Comparison of ENCODE assay signal across 8 cellular contexts in the genomic region with DNA sequence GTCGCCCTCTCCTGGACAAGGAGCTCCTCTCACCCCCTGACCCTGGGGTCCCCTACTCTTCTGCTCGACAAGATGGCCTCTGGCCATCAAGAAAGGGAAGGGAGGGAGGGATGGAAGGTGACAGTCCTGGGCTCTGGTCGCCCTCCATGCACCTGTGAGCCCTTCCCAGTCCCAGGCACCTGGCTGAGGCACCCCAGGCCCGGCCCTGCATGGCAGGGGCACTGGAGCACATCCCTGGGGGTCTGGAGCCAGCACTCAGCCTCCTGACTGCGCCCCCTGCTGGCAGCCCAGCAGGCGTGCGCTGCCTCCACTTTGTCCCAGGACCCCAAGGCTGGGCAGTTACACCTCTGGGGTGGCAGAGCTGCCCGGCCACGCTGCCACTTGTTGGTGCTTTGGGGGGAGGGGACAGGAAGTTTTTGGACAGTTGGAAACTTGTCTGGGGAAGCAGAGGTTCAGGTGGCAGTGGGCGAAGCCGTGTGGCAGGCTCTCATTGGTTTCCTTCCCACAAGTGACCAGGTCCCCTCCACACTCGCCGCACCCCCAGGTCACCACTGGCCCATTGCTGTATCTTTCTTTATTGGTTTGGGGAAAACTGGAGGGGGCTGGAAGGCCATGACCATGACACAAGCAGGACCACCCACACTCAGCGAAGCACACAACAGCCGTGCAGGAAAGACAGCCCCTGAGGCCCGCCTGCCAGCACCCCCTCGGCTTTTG. TPM values are rescaled to one million over a fixed set of nuclear protein-coding genes. Genes with fewer than 3 reads are reported as not detected.
DNase-seq lines count a peak whose midpoint lies in the region; ATAC-seq lines count a peak whose summit lies in the region.

No MANE protein-coding gene starts in this region.

- no peaks in the 10 kb centered on the region for H3K27me3 ChIP-seq in CD4-positive, CD25-positive, alpha-beta regulatory T cell (ENCODE audit: control insufficient read depth, insufficient read depth, low read length)

- DNase-seq in CD4-positive, CD25-positive, alpha-beta regulatory T cell: peak; percentile 10 to 38 (median 29)
- peak; percentile 75 for DNase-seq in HuH-7 (ENCODE audit: low spot score)
- peak; percentile 72 for DNase-seq in activated T-cell treated with anti-CD3 and anti-CD28 coated beads, Interleukin-2, amount 50 U/mL, for 24 hours
- no peak for DNase-seq in left ventricle myocardium superior
- DNase-seq in stimulated activated CD8-positive, alpha-beta memory T cell treated with anti-CD3 and anti-CD28 coated beads, Interleukin-12 subunit alpha, Interleukin-12 subunit beta, amount 100 ng/mL, for 1 hour (ENCODE audit: low read depth): peak; percentile 20

- H3K36me3 Mint-ChIP-seq in CD4-positive, CD25-positive, alpha-beta regulatory T cell: no peaks in the 10 kb centered on the region
- H3K36me3 Mint-ChIP-seq in activated T-cell treated with anti-CD3 and anti-CD28 coated beads, Interleukin-2, amount 50 U/mL, for 24 hours (ENCODE audit: low read depth): no peaks in the 10 kb centered on the region

- H3K9me3 Mint-ChIP-seq in CD4-positive, CD25-positive, alpha-beta regulatory T cell: peaks cover 0 to 1% (median 0%) of the 10 kb centered on the region in 7 donors
- H3K9me3 Mint-ChIP-seq in activated T-cell treated with anti-CD3 and anti-CD28 coated beads, Interleukin-2, amount 50 U/mL, for 24 hours: no peaks in the 10 kb centered on the region

- peaks cover 0 to 9% (median 6%) of the 10 kb centered on the region in 4 donors for H3K4me1 Mint-ChIP-seq in CD4-positive, CD25-positive, alpha-beta regulatory T cell
- H3K4me1 Mint-ChIP-seq in activated T-cell treated with anti-CD3 and anti-CD28 coated beads, Interleukin-2, amount 50 U/mL, for 24 hours (ENCODE audit: low read depth): peaks cover 13% of the 10 kb centered on the region

- ATAC-seq in CD4-positive, CD25-positive, alpha-beta regulatory T cell (ENCODE audit: low read depth in 2 of 2): no peak
- ATAC-seq in left ventricle myocardium superior (peak; percentile 36), HG03432 (IDR thresholded peaks at IDR 0.05; ENCODE audit: unreplicated experiment) (no peak), GM18858 (IDR thresholded peaks at IDR 0.05; ENCODE audit: unreplicated experiment) (no peak), GM21447 (IDR thresholded peaks at IDR 0.05; ENCODE audit: unreplicated experiment) (no peak)

- peaks cover 15% of the 10 kb centered on the region for H3K27me3 Mint-ChIP-seq in CD4-positive, CD25-positive, alpha-beta regulatory T cell
- H3K27me3 Mint-ChIP-seq in activated T-cell treated with anti-CD3 and anti-CD28 coated beads, Interleukin-2, amount 50 U/mL, for 24 hours: peaks cover 63% of the 10 kb centered on the region

- no peaks in the 10 kb centered on the region for H3K4me1 ChIP-seq in CD4-positive, CD25-positive, alpha-beta regulatory T cell (ENCODE audit: control insufficient read depth, insufficient read depth, low read length, poor library complexity, severe bottlenecking)

- no peaks in the 10 kb centered on the region for H3K36me3 ChIP-seq in CD4-positive, CD25-positive, alpha-beta regulatory T cell (ENCODE audit: control insufficient read depth, insufficient read depth, low read length)

- no peak overlapping the region for H3K4me3 ChIP-seq in CD4-positive, CD25-positive, alpha-beta regulatory T cell (ENCODE audit: low read depth, low read length)

- H3K4me3 Mint-ChIP-seq in CD4-positive, CD25-positive, alpha-beta regulatory T cell: no peak overlapping the region
- no peak overlapping the region for H3K4me3 Mint-ChIP-seq in activated T-cell treated with anti-CD3 and anti-CD28 coated beads, Interleukin-2, amount 50 U/mL, for 24 hours

- peak overlapping the region in 1 of 3 donors; percentile 52 for H3K27ac Mint-ChIP-seq in CD4-positive, CD25-positive, alpha-beta regulatory T cell
- no peak overlapping the region for H3K27ac Mint-ChIP-seq in activated T-cell treated with anti-CD3 and anti-CD28 coated beads, Interleukin-2, amount 50 U/mL, for 24 hours

- intact Hi-C loops in left ventricle myocardium superior (cut with micrococcal nuclease): no loop called here

- no peaks in the 10 kb centered on the region for H3K9me3 ChIP-seq in CD4-positive, CD25-positive, alpha-beta regulatory T cell (ENCODE audit: control insufficient read depth in 2 of 2, low read length in 2 of 2)

- no peak overlapping the region for H3K27ac ChIP-seq in CD4-positive, CD25-positive, alpha-beta regulatory T cell (ENCODE audit: insufficient read depth, low read length, poor library complexity, severe bottlenecking)

RNA-seq across cellular contexts. Expression of a gene that starts 4.3 kb away (rescaled TPM):
- total RNA-seq in CD4-positive, CD25-positive, alpha-beta regulatory T cell: 0.54 TPM
- polyA plus RNA-seq in CD4-positive, CD25-positive, alpha-beta regulatory T cell: not detected
- 14.5 TPM for total RNA-seq in left ventricle myocardium superior

RNA-seq across cellular contexts. Expression of a gene that starts 18.4 kb away (rescaled TPM):
- 3.4 TPM for total RNA-seq in CD4-positive, CD25-positive, alpha-beta regulatory T cell
- polyA plus RNA-seq in CD4-positive, CD25-positive, alpha-beta regulatory T cell: under 1 TPM; 0.08 to 0.72 (median 0.18) TPM
- total RNA-seq in left ventricle myocardium superior: 208 TPM

RNA-seq across cellular contexts. Expression of a gene that starts 22.3 kb away (rescaled TPM):
- total RNA-seq in CD4-positive, CD25-positive, alpha-beta regulatory T cell: not detected
- polyA plus RNA-seq in CD4-positive, CD25-positive, alpha-beta regulatory T cell: not detected
- total RNA-seq in left ventricle myocardium superior: 0.10 TPM

RNA-seq across cellular contexts. Expression of a gene that starts 54.9 kb away (rescaled TPM):
- total RNA-seq in CD4-positive, CD25-positive, alpha-beta regulatory T cell: 99.9 TPM
- polyA plus RNA-seq in CD4-positive, CD25-positive, alpha-beta regulatory T cell: 100 to 1,000 TPM; 261 to 318 (median 276) TPM
- 91.6 TPM for total RNA-seq in left ventricle myocardium superior

RNA-seq across cellular contexts. Expression of a gene that starts 55.3 kb away (rescaled TPM):
- 7.5 TPM for total RNA-seq in CD4-positive, CD25-positive, alpha-beta regulatory T cell
- polyA plus RNA-seq in CD4-positive, CD25-positive, alpha-beta regulatory T cell: 1 to 10 TPM; 1.1 to 3.4 (median 1.5) TPM
- total RNA-seq in left ventricle myocardium superior: 16.5 TPM

Comparison
In these comparisons a context has a peak if more than half of its experiments do, and no peak if none do; other contexts are left out.
1. RNA of a gene that starts 4.3 kb away (total RNA-seq): 14.5 TPM in left ventricle myocardium superior (single experiment); 0.54 TPM in CD4-positive, CD25-positive, alpha-beta regulatory T cell (single experiment); every median in the first group is over 10 times any median in the second.
2. RNA of a gene that starts 18.4 kb away (total RNA-seq): 208 TPM in left ventricle myocardium superior (single experiment); 3.4 TPM in CD4-positive, CD25-positive, alpha-beta regulatory T cell (single experiment); every median in the first group is over 10 times any median in the second.